In the genomic region with DNA sequence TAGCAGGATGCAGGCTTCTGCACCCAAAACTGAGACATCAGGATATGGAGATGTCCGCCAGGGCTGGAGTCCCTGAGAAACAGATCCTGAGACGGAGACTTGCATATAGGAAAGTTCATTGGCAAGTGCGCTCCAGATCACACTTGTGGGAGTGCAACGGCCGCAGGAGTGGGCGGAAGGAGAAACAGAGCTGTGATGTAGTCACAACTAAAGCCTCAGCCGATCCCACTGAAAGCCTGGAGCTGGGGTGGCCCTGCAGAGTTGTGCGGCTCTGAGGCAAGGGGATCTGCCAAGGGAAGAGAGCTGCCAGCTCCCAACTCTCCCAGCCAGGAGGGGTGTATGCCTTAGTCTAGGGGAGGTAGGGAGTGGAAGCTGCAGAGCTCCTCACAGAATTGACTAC, we compare ENCODE assay signal across 25 cellular contexts. TPM values are rescaled to one million over a fixed set of nuclear protein-coding genes. Genes with fewer than 3 reads are reported as not detected.
A peak's percentile ranks its signal among the peaks of the same experiment; 100 is the strongest.
DNase-seq lines count a peak whose midpoint lies in the region; ATAC-seq, FAIRE-seq and TF ChIP-seq lines count a peak whose summit lies in the region.
"Had no signal": no experiment of that assay in that cellular context is flagged by ENCODE, and none has a peak within 500 bp of the region (broad histone marks: within the 10 kb centered on the region; RNA-seq: fewer than 3 reads in every experiment).

No MANE protein-coding gene starts in this region.

- in situ Hi-C loops in K562 (cut with MboI) = no loop called here

- DNase-seq in K562 (ENCODE audit: extremely low read depth in 1 of 4, low spot score in 3 of 4) (no peak), middle frontal gyrus (ENCODE audit: extremely low spot score, low spot score) (peak; percentile 22), GM19240 (ENCODE audit: insufficient read length, low spot score) (no peak), NCI-H1092 treated with DMSO at 0.1 percent for 48 hours (lab: John Stamatoyannopoulos, UW) (no peak)
- no peak for DNase-seq in stimulated activated naive B cell treated with anti-CD40 and anti-IgM and Interleukin-4, amounts not matched to agents 10 μg/mL and 1 μg/mL and 100 μg/mL, for 72 hours
- no peak for DNase-seq in activated CD4-positive, alpha-beta T cell treated with anti-CD3 and anti-CD28 coated beads for 36 hours
- DNase-seq: ACHN; BE2C; C1 segment of cervical spinal cord; CD4-positive, CD25-positive, alpha-beta regulatory T cell; CD8-positive, alpha-beta memory T cell; COR-L47; DMS 273 treated with DMSO at 0.1 percent for 48 hours; DMS53; DND-41; EL; GM23248; HCEC 1CT; IMR-90; KBM-7 had no signal

- TF ChIP-seq POLR2A in K562 (conservative IDR thresholded peaks at IDR 0.05) = no peak

- H2AFZ ChIP-seq in K562 (ENCODE audit: low read depth, low read length) = no peak overlapping the region
- H2AFZ ChIP-seq: GM23248 had no signal

- H3K9me3 ChIP-seq in K562 (replicated peaks; ENCODE audit: control insufficient read depth, insufficient read depth, low read depth, low read length) = no peaks in the 10 kb centered on the region
- H3K9me3 ChIP-seq: BE2C had no signal

- no peaks in the 10 kb centered on the region for H3K9me1 ChIP-seq in K562 (ENCODE audit: control insufficient read depth, insufficient read depth, low read length)

- no peak for TF ChIP-seq CTCF in K562 (IDR thresholded peaks at IDR 0.05 in 2 of 3, conservative IDR thresholded peaks at IDR 0.05 in 1 of 3; ENCODE audit: insufficient read depth in 2 of 3, low read depth in 1 of 3, low read length in 3 of 3)

- no peaks in the 10 kb centered on the region for H3K79me2 ChIP-seq in K562 (ENCODE audit: control insufficient read depth, insufficient read depth, low read length)

- H3K4me3 ChIP-seq in K562 = no peak overlapping the region
- H3K4me3 ChIP-seq: GM12878, GM23248 had no signal

- no peak overlapping the region for H3K4me2 ChIP-seq in K562 (ENCODE audit: insufficient read depth, low read length)

- peaks cover 61 to 76% of the 10 kb centered on the region in 2 donors for H3K27me3 Mint-ChIP-seq in stimulated activated naive B cell treated with anti-CD40 and anti-IgM and Interleukin-4, amounts not matched to agents 10 μg/mL and 1 μg/mL and 100 μg/mL, for 72 hours
- H3K27me3 Mint-ChIP-seq in activated CD4-positive, alpha-beta T cell treated with anti-CD3 and anti-CD28 coated beads for 36 hours = peaks cover 37% of the 10 kb centered on the region

- TF ChIP-seq EP300 in K562 (IDR thresholded peaks at IDR 0.05; ENCODE audit: low read length) = no peak

- 5% methylated on average over 8 of the region's 8 CpGs for WGBS in K562 (ENCODE audit: insufficient coverage, low coverage, missing lambda C conversion rate)

- H3K36me3 Mint-ChIP-seq in stimulated activated naive B cell treated with anti-CD40 and anti-IgM and Interleukin-4, amounts not matched to agents 10 μg/mL and 1 μg/mL and 100 μg/mL, for 72 hours = no peaks in the 10 kb centered on the region
- no peaks in the 10 kb centered on the region for H3K36me3 Mint-ChIP-seq in activated CD4-positive, alpha-beta T cell treated with anti-CD3 and anti-CD28 coated beads for 36 hours (ENCODE audit: low read depth)
- H3K36me3 Mint-ChIP-seq: CD4-positive, CD25-positive, alpha-beta regulatory T cell; CD8-positive, alpha-beta memory T cell had no signal

- H3K4me1 Mint-ChIP-seq in stimulated activated naive B cell treated with anti-CD40 and anti-IgM and Interleukin-4, amounts not matched to agents 10 μg/mL and 1 μg/mL and 100 μg/mL, for 72 hours = no peaks in the 10 kb centered on the region
- H3K4me1 Mint-ChIP-seq in activated CD4-positive, alpha-beta T cell treated with anti-CD3 and anti-CD28 coated beads for 36 hours = no peaks in the 10 kb centered on the region
- H3K4me1 Mint-ChIP-seq: CD4-positive, CD25-positive, alpha-beta regulatory T cell; CD8-positive, alpha-beta memory T cell had no signal

- H3K4me3 Mint-ChIP-seq in stimulated activated naive B cell treated with anti-CD40 and anti-IgM and Interleukin-4, amounts not matched to agents 10 μg/mL and 1 μg/mL and 100 μg/mL, for 72 hours = no peak overlapping the region
- H3K4me3 Mint-ChIP-seq in activated CD4-positive, alpha-beta T cell treated with anti-CD3 and anti-CD28 coated beads for 36 hours = no peak overlapping the region
- H3K4me3 Mint-ChIP-seq: CD4-positive, CD25-positive, alpha-beta regulatory T cell; CD8-positive, alpha-beta memory T cell had no signal

- no peak for FAIRE-seq in K562 (lab: Jason Lieb, UNC)
- FAIRE-seq: A204.1, GM12878, H54, HTR-8/SVneo had no signal

- H3K27me3 ChIP-seq in K562 (ENCODE audit: control insufficient read depth in 2 of 2, insufficient read depth in 2 of 2, low read length in 2 of 2) = peaks cover 33 to 43% of the 10 kb centered on the region in 2 experiments
- H3K27me3 ChIP-seq: BE2C had no signal

- no peaks in the 10 kb centered on the region for H3K4me1 ChIP-seq in K562 (replicated peaks in 1 of 2; ENCODE audit: control insufficient read depth in 2 of 2, insufficient read depth in 2 of 2, low read length in 2 of 2)
- H3K4me1 ChIP-seq: BE2C had no signal

- BruUV-seq in K562 (replicated peaks; lab: Mats Ljungman, UMichigan) = no TSS peak

- no peak for ATAC-seq in K562
- no peak for ATAC-seq in stimulated activated naive B cell treated with anti-CD40 and anti-IgM and Interleukin-4, amounts not matched to agents 10 μg/mL and 1 μg/mL and 100 μg/mL, for 72 hours (replicated peaks)
- ATAC-seq in activated CD4-positive, alpha-beta T cell treated with anti-CD3 and anti-CD28 coated beads for 36 hours = no peak
- ATAC-seq: GM12878 had no signal

- intact Hi-C loops in K562 (cut with micrococcal nuclease) = no loop called here
- intact Hi-C loops in activated CD4-positive, alpha-beta T cell treated with anti-CD3 and anti-CD28 coated beads for 36 hours (cut with DNase I, micrococcal nuclease) = no loop called here

- POLR2A ChIA-PET in K562 (lab: Yijun Ruan, JAX) = interaction anchor here (0.7 to 1.2 kb wide), 3 partner anchors 10 to 33 kb away, joined by 3 to 7 read pairs (median 4); no protein-coding TSS in a partner anchor
- POLR2A ChIA-PET in activated CD4-positive, alpha-beta T cell treated with anti-CD3 and anti-CD28 coated beads for 36 hours (lab: Charles Lee) = no interaction called here

- H3K9ac ChIP-seq in K562 (ENCODE audit: insufficient read depth in 1 of 2, low read depth in 2 of 2, low read length in 2 of 2) = no peak overlapping the region
- H3K9ac ChIP-seq: GM23248 had no signal

- peaks cover 1 to 3% of the 10 kb centered on the region in 2 donors for H3K9me3 Mint-ChIP-seq in stimulated activated naive B cell treated with anti-CD40 and anti-IgM and Interleukin-4, amounts not matched to agents 10 μg/mL and 1 μg/mL and 100 μg/mL, for 72 hours
- no peaks in the 10 kb centered on the region for H3K9me3 Mint-ChIP-seq in activated CD4-positive, alpha-beta T cell treated with anti-CD3 and anti-CD28 coated beads for 36 hours (ENCODE audit: low read depth)
- H3K9me3 Mint-ChIP-seq: CD8-positive, alpha-beta memory T cell had no signal

- TF ChIP-seq RAD21 in K562 (CRISPR knock-in tag; conservative IDR thresholded peaks at IDR 0.05 in 1 of 2, IDR thresholded peaks at IDR 0.05 in 1 of 2) = no peak

- peak overlapping the region; percentile 52 for H3K27ac Mint-ChIP-seq in stimulated activated naive B cell treated with anti-CD40 and anti-IgM and Interleukin-4, amounts not matched to agents 10 μg/mL and 1 μg/mL and 100 μg/mL, for 72 hours
- H3K27ac Mint-ChIP-seq in activated CD4-positive, alpha-beta T cell treated with anti-CD3 and anti-CD28 coated beads for 36 hours = no peak overlapping the region
- H3K27ac Mint-ChIP-seq: CD8-positive, alpha-beta memory T cell had no signal

- CTCF ChIA-PET in K562 (lab: Yijun Ruan, JAX; ENCODE audit: low intra/inter-chr PET ratio) = interaction anchor here (0.6 kb wide), 1 partner anchor 63 kb away, joined by 3 read pairs; no protein-coding TSS in a partner anchor
- CTCF ChIA-PET in activated CD4-positive, alpha-beta T cell treated with anti-CD3 and anti-CD28 coated beads for 36 hours (lab: Charles Lee) = interaction anchor here (0.5 to 0.9 kb wide), 2 partner anchors 252 to 311 kb away, joined by 3 to 4 read pairs; no protein-coding TSS in a partner anchor

- H4K20me1 ChIP-seq in K562 (replicated peaks; ENCODE audit: control insufficient read depth, insufficient read depth, low read length) = no peaks in the 10 kb centered on the region

- no peak overlapping the region for H3K27ac ChIP-seq in K562 (ENCODE audit: extremely low read depth, low read depth, low read length)
- H3K27ac ChIP-seq: GM23248 had no signal

- H3K36me3 ChIP-seq in K562 (ENCODE audit: control insufficient read depth, insufficient read depth, low read length) = no peaks in the 10 kb centered on the region
- H3K36me3 ChIP-seq: BE2C had no signal

RNA-seq across cellular contexts. Expression of a gene that starts 42.0 kb away (rescaled TPM):
- 0.70 and 0.72 TPM in 2 replicates for total RNA-seq in K562 (2011; cell fraction: chromatin; rRNA removed; ENCODE audit: low replicate concordance)
- total RNA-seq in K562 (2011; cell fraction: nucleolus; rRNA removed) = 0.50 and 0.53 TPM in 2 replicates
- 0.95 and 1.5 TPM in 2 replicates for total RNA-seq in K562 (2011; cell fraction: nucleoplasm; rRNA removed)
- total RNA-seq in K562 (2014; rRNA removed) = 0.08 and 0.18 TPM in 2 replicates
- 0.06 and 0.15 TPM in 2 replicates for total RNA-seq in K562 (2014; rRNA removed; fragmentation: Illumina TruSeq; extraction: Trizol)
- 0.14 and 0.19 TPM in 2 replicates for total RNA-seq in K562 (2015; rRNA removed; fragmentation: Illumina TruSeq; extraction: Trizol)
- 0.13 and 0.29 TPM in 2 replicates for total RNA-seq in K562 (2021)
- 0.15 and 0.26 TPM in 2 replicates for polyA plus RNA-seq in K562 (2011; rRNA removed)
- polyA plus RNA-seq in K562 (2011; cell fraction: cytosol; rRNA removed) = 0.12 and 0.98 TPM in 2 replicates
- 0.18 and 0.41 TPM in 2 replicates for polyA plus RNA-seq in K562 (2011; cell fraction: nucleus; rRNA removed)
- 0.35 and 1.8 TPM in 2 replicates for polyA plus RNA-seq in K562 (2012)
- 0.14 and 0.49 TPM in 2 replicates for polyA plus RNA-seq in K562 (2014; fragmentation: Illumina TruSeq; extraction: Trizol)
- under 1 TPM; 0.21 to 0.48 TPM for polyA plus RNA-seq in K562 (2014; fragmentation: Nextera tagmentation; extraction: Ambion mirVana)
- 0.21 and 0.32 TPM in 2 replicates for polyA plus RNA-seq in K562 (2014; rRNA removed)
- polyA minus RNA-seq in K562 (2011; rRNA and poly(A)+ RNA removed) = 0.27 and 0.32 TPM in 2 replicates
- polyA minus RNA-seq in K562 (2011; cell fraction: cytosol; rRNA and poly(A)+ RNA removed) = not detected in 2 replicates
- polyA minus RNA-seq in K562 (2011; cell fraction: nucleus; rRNA and poly(A)+ RNA removed) = 0.11 and 0.13 TPM in 2 replicates
- total RNA-seq in activated CD4-positive, alpha-beta T cell treated with anti-CD3 and anti-CD28 coated beads for 36 hours = under 1 TPM; 0.43 to 0.58 TPM
- total RNA-seq: CD4-positive, CD25-positive, alpha-beta regulatory T cell; CD8-positive, alpha-beta memory T cell; G401; GM12878; GM23248; IMR-90 had no signal
- polyA plus RNA-seq: CD4-positive, CD25-positive, alpha-beta regulatory T cell; CD8-positive, alpha-beta memory T cell; GM23248; IMR-90 had no signal

RNA-seq across cellular contexts. Expression of a gene that starts 42.4 kb away (rescaled TPM):
- total RNA-seq in K562 (2011; cell fraction: chromatin; rRNA removed; ENCODE audit: low replicate concordance) = 10.5 and 11.6 TPM in 2 replicates
- total RNA-seq in K562 (2011; cell fraction: nucleolus; rRNA removed) = 7.2 and 9.2 TPM in 2 replicates
- 8.0 and 8.2 TPM in 2 replicates for total RNA-seq in K562 (2011; cell fraction: nucleoplasm; rRNA removed)
- 11.3 and 12.4 TPM in 2 replicates for total RNA-seq in K562 (2014; rRNA removed)
- 15.8 and 18.7 TPM in 2 replicates for total RNA-seq in K562 (2014; rRNA removed; fragmentation: Illumina TruSeq; extraction: Trizol)
- 12.5 and 13.7 TPM in 2 replicates for total RNA-seq in K562 (2015; rRNA removed; fragmentation: Illumina TruSeq; extraction: Trizol)
- total RNA-seq in K562 (2021) = 13.1 and 16.2 TPM in 2 replicates
- 4.8 and 10.7 TPM in 2 replicates for polyA plus RNA-seq in K562 (2011; rRNA removed)
- polyA plus RNA-seq in K562 (2011; cell fraction: cytosol; rRNA removed) = 4.4 and 8.8 TPM in 2 replicates
- 5.2 and 10.7 TPM in 2 replicates for polyA plus RNA-seq in K562 (2011; cell fraction: nucleus; rRNA removed)
- 16.6 and 26.2 TPM in 2 replicates for polyA plus RNA-seq in K562 (2012)
- polyA plus RNA-seq in K562 (2014; fragmentation: Illumina TruSeq; extraction: Trizol) = 17.7 and 18.7 TPM in 2 replicates
- 10 to 100 TPM; 12.3 to 13.6 TPM for polyA plus RNA-seq in K562 (2014; fragmentation: Nextera tagmentation; extraction: Ambion mirVana)
- 10.8 and 11.9 TPM in 2 replicates for polyA plus RNA-seq in K562 (2014; rRNA removed)
- 7.4 and 13.2 TPM in 2 replicates for polyA minus RNA-seq in K562 (2011; rRNA and poly(A)+ RNA removed)
- polyA minus RNA-seq in K562 (2011; cell fraction: cytosol; rRNA and poly(A)+ RNA removed) = 1.0 and 4.5 TPM in 2 replicates
- 7.7 and 9.2 TPM in 2 replicates for polyA minus RNA-seq in K562 (2011; cell fraction: nucleus; rRNA and poly(A)+ RNA removed)
- total RNA-seq in activated CD4-positive, alpha-beta T cell treated with anti-CD3 and anti-CD28 coated beads for 36 hours = under 1 TPM; 0.41 to 0.63 TPM
- total RNA-seq: GM12878, IMR-90 had no signal
- polyA plus RNA-seq: GM23248, IMR-90 had no signal

Comparison
In these comparisons a context has a peak if more than half of its experiments do, and no peak if none do; other contexts are left out.
1. RNA of a gene that starts 42.4 kb away (total RNA-seq): 7.2 to 18.7 TPM in K562; 0.41 to 0.63 TPM in activated CD4-positive, alpha-beta T cell treated with anti-CD3 and anti-CD28 coated beads for 36 hours; every median in the first group is over 4 times any median in the second.